ENCODE assay signal across 1 cellular context in the genomic region with DNA sequence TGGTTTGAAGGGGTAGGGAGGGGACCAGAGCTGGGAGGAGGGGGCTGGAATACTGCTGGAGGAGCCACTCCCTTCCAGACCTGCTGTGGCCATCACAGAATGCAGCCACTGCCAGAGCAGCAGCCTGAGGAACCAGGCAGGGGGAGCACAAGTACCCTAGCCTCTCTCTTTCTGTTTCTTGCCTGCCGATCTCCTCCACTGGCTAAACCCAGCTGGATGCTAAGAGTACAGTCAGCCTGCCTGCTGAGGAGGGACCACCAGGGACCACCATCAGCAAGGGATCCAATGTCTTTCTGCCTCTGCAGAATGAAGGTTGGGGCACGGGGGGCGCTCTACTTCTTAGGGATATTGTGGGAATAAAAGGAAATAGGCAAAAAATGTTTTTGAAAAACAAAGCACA.
TF ChIP-seq lines count a peak whose summit lies in the region.

No MANE protein-coding gene starts in this region.

TF ChIP-seq in GM12878, 131 proteins besides CTCF, POLR2A, EP300 and RAD21:
- TF ChIP-seq, protein P1, sequence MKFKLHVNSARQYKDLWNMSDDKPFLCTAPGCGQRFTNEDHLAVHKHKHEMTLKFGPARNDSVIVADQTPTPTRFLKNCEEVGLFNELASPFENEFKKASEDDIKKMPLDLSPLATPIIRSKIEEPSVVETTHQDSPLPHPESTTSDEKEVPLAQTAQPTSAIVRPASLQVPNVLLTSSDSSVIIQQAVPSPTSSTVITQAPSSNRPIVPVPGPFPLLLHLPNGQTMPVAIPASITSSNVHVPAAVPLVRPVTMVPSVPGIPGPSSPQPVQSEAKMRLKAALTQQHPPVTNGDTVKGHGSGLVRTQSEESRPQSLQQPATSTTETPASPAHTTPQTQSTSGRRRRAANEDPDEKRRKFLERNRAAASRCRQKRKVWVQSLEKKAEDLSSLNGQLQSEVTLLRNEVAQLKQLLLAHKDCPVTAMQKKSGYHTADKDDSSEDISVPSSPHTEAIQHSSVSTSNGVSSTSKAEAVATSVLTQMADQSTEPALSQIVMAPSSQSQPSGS (IDR thresholded peaks at IDR 0.05; ENCODE audit: low read length): no peak
- TF ChIP-seq, protein P2, sequence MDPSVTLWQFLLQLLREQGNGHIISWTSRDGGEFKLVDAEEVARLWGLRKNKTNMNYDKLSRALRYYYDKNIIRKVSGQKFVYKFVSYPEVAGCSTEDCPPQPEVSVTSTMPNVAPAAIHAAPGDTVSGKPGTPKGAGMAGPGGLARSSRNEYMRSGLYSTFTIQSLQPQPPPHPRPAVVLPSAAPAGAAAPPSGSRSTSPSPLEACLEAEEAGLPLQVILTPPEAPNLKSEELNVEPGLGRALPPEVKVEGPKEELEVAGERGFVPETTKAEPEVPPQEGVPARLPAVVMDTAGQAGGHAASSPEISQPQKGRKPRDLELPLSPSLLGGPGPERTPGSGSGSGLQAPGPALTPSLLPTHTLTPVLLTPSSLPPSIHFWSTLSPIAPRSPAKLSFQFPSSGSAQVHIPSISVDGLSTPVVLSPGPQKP (IDR thresholded peaks at IDR 0.05; ENCODE audit: low read depth, low read length): no peak
- TF ChIP-seq USF2 (IDR thresholded peaks at IDR 0.05; ENCODE audit: borderline replicate concordance, low read depth, low read length) (no peak), SRF (IDR thresholded peaks at IDR 0.05; ENCODE audit: low read depth in 2 of 2, low read length in 2 of 2) (no peak), ZBTB4 (CRISPR knock-in tag; IDR thresholded peaks at IDR 0.05) (no peak), EED (IDR thresholded peaks at IDR 0.05; ENCODE audit: low read depth) (no peak), GATAD2B (conservative IDR thresholded peaks at IDR 0.05; ENCODE audit: low read depth) (no peak), BCL11A (IDR thresholded peaks at IDR 0.05; ENCODE audit: low read depth, low read length) (no peak), BRCA1 (IDR thresholded peaks at IDR 0.05; ENCODE audit: low read depth, low read length) (no peak), MEF2A (IDR thresholded peaks at IDR 0.05; ENCODE audit: insufficient read depth, low read depth, low read length) (no peak), ETV6 (conservative IDR thresholded peaks at IDR 0.05 in 1 of 2, IDR thresholded peaks at IDR 0.05 in 1 of 2; ENCODE audit: borderline replicate concordance in 1 of 2, low read depth in 1 of 2) (no peak), TCF3 (IDR thresholded peaks at IDR 0.05; ENCODE audit: borderline replicate concordance, insufficient read depth, low read depth, low read length) (no peak)
- TF ChIP-seq, protein P3, sequence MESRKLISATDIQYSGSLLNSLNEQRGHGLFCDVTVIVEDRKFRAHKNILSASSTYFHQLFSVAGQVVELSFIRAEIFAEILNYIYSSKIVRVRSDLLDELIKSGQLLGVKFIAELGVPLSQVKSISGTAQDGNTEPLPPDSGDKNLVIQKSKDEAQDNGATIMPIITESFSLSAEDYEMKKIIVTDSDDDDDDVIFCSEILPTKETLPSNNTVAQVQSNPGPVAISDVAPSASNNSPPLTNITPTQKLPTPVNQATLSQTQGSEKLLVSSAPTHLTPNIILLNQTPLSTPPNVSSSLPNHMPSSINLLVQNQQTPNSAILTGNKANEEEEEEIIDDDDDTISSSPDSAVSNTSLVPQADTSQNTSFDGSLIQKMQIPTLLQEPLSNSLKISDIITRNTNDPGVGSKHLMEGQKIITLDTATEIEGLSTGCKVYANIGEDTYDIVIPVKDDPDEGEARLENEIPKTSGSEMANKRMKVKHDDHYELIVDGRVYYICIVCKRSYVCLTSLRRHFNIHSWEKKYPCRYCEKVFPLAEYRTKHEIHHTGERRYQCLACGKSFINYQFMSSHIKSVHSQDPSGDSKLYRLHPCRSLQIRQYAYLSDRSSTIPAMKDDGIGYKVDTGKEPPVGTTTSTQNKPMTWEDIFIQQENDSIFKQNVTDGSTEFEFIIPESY (IDR thresholded peaks at IDR 0.05): no peak
